In the genomic region with DNA sequence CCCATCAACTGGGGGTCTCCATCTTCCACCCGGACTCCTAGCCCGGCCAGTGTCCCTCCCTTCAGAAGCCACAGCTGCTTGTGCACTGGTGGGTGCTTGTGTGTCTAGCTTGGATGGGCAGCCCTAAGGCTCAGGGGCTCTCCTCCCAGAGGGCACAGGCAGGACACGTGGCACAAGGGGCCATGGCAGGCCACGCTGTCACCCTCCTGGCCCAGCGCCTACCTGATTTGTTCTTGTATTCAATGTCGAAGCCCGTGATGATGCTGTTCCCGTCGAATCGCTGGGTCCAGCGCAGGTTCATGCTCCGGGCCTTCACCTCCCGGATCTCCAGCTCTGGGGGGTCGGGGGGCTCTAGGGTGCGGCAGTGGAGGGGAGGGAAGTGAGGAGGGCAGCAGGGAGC, we compare ENCODE assay signal across 27 cellular contexts.
A peak's percentile ranks its signal among the peaks of the same experiment; 100 is the strongest.
DNase-seq lines count a peak whose midpoint lies in the region; ATAC-seq, FAIRE-seq and TF ChIP-seq lines count a peak whose summit lies in the region.
"Had no signal": no experiment of that assay in that cellular context is flagged by ENCODE, and none has a peak within 500 bp of the region (broad histone marks: within the 10 kb centered on the region; RNA-seq: fewer than 3 reads in every experiment).

No MANE protein-coding gene starts in this region.

- H3K9me3 Mint-ChIP-seq in activated CD4-positive, alpha-beta T cell treated with anti-CD3 and anti-CD28 coated beads, Interleukin-2, amount 10 ng/mL, durations not matched to agents 7 days and 5 days, result no peaks in the 10 kb centered on the region
- H3K9me3 Mint-ChIP-seq: CD14-positive monocyte; CD4-positive, alpha-beta memory T cell; CD4-positive, CD25-positive, alpha-beta regulatory T cell; CD8-positive, alpha-beta memory T cell had no signal

- in situ Hi-C loops in K562 (cut with MboI), result no loop called here

- 2% methylated on average over 14 of the region's 15 CpGs for WGBS in K562 (ENCODE audit: insufficient coverage, low coverage, missing lambda C conversion rate)
- WGBS in H1 (ENCODE audit: extremely low coverage in 1 of 2, insufficient coverage in 1 of 2, insufficient read length in 1 of 2, insufficient replicate concordance in 2 of 2, low coverage in 1 of 2, low lambda C conversion rate in 2 of 2, missing lambda C conversion rate in 1 of 2), 2 experiments, result 87% methylated on average over 8 of the region's 15 CpGs; no CpG with 5 or more reads in 1 of the 2 experiments

- peaks cover 2% of the 10 kb centered on the region for H3K9me1 ChIP-seq in K562 (ENCODE audit: control insufficient read depth, insufficient read depth, low read length)

- no peaks in the 10 kb centered on the region for H3K36me3 ChIP-seq in K562 (ENCODE audit: control insufficient read depth, insufficient read depth, low read length)
- no peaks in the 10 kb centered on the region for H3K36me3 ChIP-seq in H1 (ENCODE audit: control insufficient read depth in 2 of 4, insufficient read depth in 4 of 4, low read length in 3 of 4)
- H3K36me3 ChIP-seq in osteoblast (ENCODE audit: insufficient read depth, low read length), result no peaks in the 10 kb centered on the region
- H3K36me3 ChIP-seq: BE2C, BLaER1 had no signal

- peak overlapping the region; percentile 0; the same call in 1 of the 2 replicates for H2BK12ac ChIP-seq in H1 (ENCODE audit: low read depth, low read length)

- no peak overlapping the region for H2BK15ac ChIP-seq in H1 (ENCODE audit: low read length)

- H3K4ac ChIP-seq in H1 (replicated peaks; ENCODE audit: insufficient read length, low read depth, low read length), result no peak overlapping the region

- no peaks in the 10 kb centered on the region for H3K79me2 ChIP-seq in K562 (ENCODE audit: control insufficient read depth, insufficient read depth, low read length)
- H3K79me2 ChIP-seq in H1 (ENCODE audit: control insufficient read depth in 1 of 2, insufficient read depth in 2 of 2, low read length in 2 of 2), result no peaks in the 10 kb centered on the region
- H3K79me2 ChIP-seq in osteoblast (ENCODE audit: insufficient read depth, low read length), result no peaks in the 10 kb centered on the region

- peak overlapping the region; percentile 39; the same call in 1 of the 2 replicates for H2AK5ac ChIP-seq in H1 (ENCODE audit: low read depth, low read length)

- H3K4me2 ChIP-seq in K562 (ENCODE audit: insufficient read depth, low read length), result no peak overlapping the region
- H3K4me2 ChIP-seq in H1 (ENCODE audit: insufficient read depth in 1 of 2, low read depth in 2 of 2, low read length in 2 of 2), result no peak overlapping the region
- no peak overlapping the region for H3K4me2 ChIP-seq in osteoblast (ENCODE audit: insufficient read depth, low read length)
- H3K4me2 ChIP-seq: BLaER1 had no signal

- H3K4me1 ChIP-seq in K562 (replicated peaks in 1 of 2; ENCODE audit: control insufficient read depth in 2 of 2, insufficient read depth in 2 of 2, low read length in 2 of 2) (no peaks in the 10 kb centered on the region), H1 (replicated peaks in 1 of 4; ENCODE audit: control insufficient read depth in 3 of 4, insufficient read depth in 4 of 4, low read length in 3 of 4) (peaks cover 5 to 18% (median 10%) of the 10 kb centered on the region in 4 experiments), osteoblast (ENCODE audit: insufficient read depth, low read length) (no peaks in the 10 kb centered on the region)
- H3K4me1 ChIP-seq: BLaER1 had no signal

- CTCF ChIA-PET in K562 (lab: Yijun Ruan, JAX; ENCODE audit: low intra/inter-chr PET ratio), result no interaction called here
- CTCF ChIA-PET in H1 (lab: Charles Lee; ENCODE audit: partially characterized antibody), result interaction anchor here (0.8 to 5.3 kb wide), 21 partner anchors 10 to 336 kb away, joined by 3 to 29 read pairs (median 4); no protein-coding TSS in a partner anchor
- CTCF ChIA-PET in activated CD4-positive, alpha-beta T cell treated with anti-CD3 and anti-CD28 coated beads, Interleukin-2, amount 10 ng/mL, durations not matched to agents 7 days and 5 days (lab: Charles Lee), result interaction anchor here (1.6 kb wide), 1 partner anchor 54 kb away, joined by 5 read pairs; no protein-coding TSS in a partner anchor

- no peaks in the 10 kb centered on the region for H3K4me1 Mint-ChIP-seq in activated CD4-positive, alpha-beta T cell treated with anti-CD3 and anti-CD28 coated beads, Interleukin-2, amount 10 ng/mL, durations not matched to agents 7 days and 5 days
- H3K4me1 Mint-ChIP-seq: CD4-positive, CD25-positive, alpha-beta regulatory T cell; CD8-positive, alpha-beta memory T cell had no signal

- FAIRE-seq in K562 (lab: Jason Lieb, UNC) (no peak), H1 (lab: Jason Lieb, UNC) (no peak)
- FAIRE-seq: A204.1, GM12878, GM12892, GM18507 had no signal

- no peak overlapping the region for H4K5ac ChIP-seq in H1 (ENCODE audit: insufficient read length, low read depth, low read length)

- H3K18ac ChIP-seq in H1 (ENCODE audit: extremely low read depth, low read length), result no peak overlapping the region

- H2BK5ac ChIP-seq in H1 (ENCODE audit: low read depth, low read length), result no peak overlapping the region

- H3K27ac Mint-ChIP-seq in activated CD4-positive, alpha-beta T cell treated with anti-CD3 and anti-CD28 coated beads, Interleukin-2, amount 10 ng/mL, durations not matched to agents 7 days and 5 days, result no peak overlapping the region
- H3K27ac Mint-ChIP-seq: CD4-positive, CD25-positive, alpha-beta regulatory T cell; CD8-positive, alpha-beta memory T cell had no signal

- no peak overlapping the region for H3K56ac ChIP-seq in H1 (replicated peaks; ENCODE audit: insufficient read length, low read depth, low read length)

- H3K9me3 ChIP-seq in K562 (replicated peaks; ENCODE audit: control insufficient read depth, insufficient read depth, low read depth, low read length), result no peaks in the 10 kb centered on the region
- H3K9me3 ChIP-seq in H1 (ENCODE audit: insufficient read depth in 2 of 2, low read depth in 1 of 2, low read length in 1 of 2), result no peaks in the 10 kb centered on the region
- H3K9me3 ChIP-seq in osteoblast (ENCODE audit: low read depth, low read length), result no peaks in the 10 kb centered on the region
- H3K9me3 ChIP-seq: BE2C, BLaER1 had no signal

- no TSS peak for BruUV-seq in K562 (replicated peaks; lab: Mats Ljungman, UMichigan)

- H2BK120ac ChIP-seq in H1 (replicated peaks; ENCODE audit: low read depth, low read length), result no peak overlapping the region

- H3K4me3 ChIP-seq in K562 (no peak overlapping the region), H1 (ENCODE audit: extremely low read depth in 1 of 4, insufficient read depth in 2 of 4, low read depth in 3 of 4, low read length in 4 of 4) (no peak overlapping the region), osteoblast (ENCODE audit: insufficient read depth, low read length) (no peak overlapping the region)
- H3K4me3 ChIP-seq: BLaER1, GM12878 had no signal

- H3K23me2 ChIP-seq in H1 (ENCODE audit: low read depth, low read length), result peaks cover 2% of the 10 kb centered on the region; the same call in 1 of the 2 replicates

- intact Hi-C loops in K562 (cut with micrococcal nuclease) (no loop called here), sciatic nerve (cut with DNase I) (no loop called here)

- no peaks in the 10 kb centered on the region for H3K36me3 Mint-ChIP-seq in activated CD4-positive, alpha-beta T cell treated with anti-CD3 and anti-CD28 coated beads, Interleukin-2, amount 10 ng/mL, durations not matched to agents 7 days and 5 days (ENCODE audit: low read depth)
- H3K36me3 Mint-ChIP-seq: CD14-positive monocyte; CD4-positive, alpha-beta memory T cell had no signal

- no peak overlapping the region for H3K23ac ChIP-seq in H1 (ENCODE audit: insufficient read length)

- H4K8ac ChIP-seq in H1 (ENCODE audit: extremely low read depth, insufficient read depth, low read length), result no peak overlapping the region

- TF ChIP-seq CTCF in K562 (IDR thresholded peaks at IDR 0.05 in 2 of 3, conservative IDR thresholded peaks at IDR 0.05 in 1 of 3; ENCODE audit: insufficient read depth in 2 of 3, low read depth in 1 of 3, low read length in 3 of 3), result no peak
- no peak for TF ChIP-seq CTCF in H1 (IDR thresholded peaks at IDR 0.05; ENCODE audit: control extremely low read depth in 1 of 3, insufficient read depth in 1 of 3, low read depth in 1 of 3, low read length in 3 of 3)
- no peak for TF ChIP-seq CTCF in osteoblast (IDR thresholded peaks at IDR 0.05; ENCODE audit: extremely low read depth, low read depth, low read length)

- no peaks in the 10 kb centered on the region; the same call in 1 of the 2 replicates for H3K79me1 ChIP-seq in H1 (ENCODE audit: low read depth, low read length)

- POLR2A ChIA-PET in K562 (lab: Yijun Ruan, JAX), result interaction anchor here (0.5 to 1.4 kb wide), 3 partner anchors 8 to 274 kb away, joined by 3 to 5 read pairs (median 3); no protein-coding TSS in a partner anchor
- POLR2A ChIA-PET in H1 (lab: Charles Lee; ENCODE audit: partially characterized antibody), result interaction anchor here (0.8 kb wide), 1 partner anchor 64 kb away, joined by 3 read pairs; no protein-coding TSS in a partner anchor
- POLR2A ChIA-PET in activated CD4-positive, alpha-beta T cell treated with anti-CD3 and anti-CD28 coated beads, Interleukin-2, amount 10 ng/mL, durations not matched to agents 7 days and 5 days (lab: Charles Lee), result no interaction called here

- no peak for TF ChIP-seq EP300 in K562 (IDR thresholded peaks at IDR 0.05; ENCODE audit: low read length)
- TF ChIP-seq EP300 in H1 (IDR thresholded peaks at IDR 0.05; ENCODE audit: borderline replicate concordance in 1 of 2, low read depth in 2 of 2, low read length in 2 of 2), result no peak

- peaks cover 3% of the 10 kb centered on the region; the same call in 1 of the 2 replicates for H4K20me1 ChIP-seq in K562 (replicated peaks; ENCODE audit: control insufficient read depth, insufficient read depth, low read length)
- no peaks in the 10 kb centered on the region for H4K20me1 ChIP-seq in H1 (replicated peaks in 1 of 2; ENCODE audit: control insufficient read depth in 1 of 2, insufficient read depth in 2 of 2, low read length in 2 of 2)
- H4K20me1 ChIP-seq in osteoblast (ENCODE audit: insufficient read depth, low read length), result no peaks in the 10 kb centered on the region
- H4K20me1 ChIP-seq: BLaER1 had no signal

- H3K9ac ChIP-seq in K562 (ENCODE audit: insufficient read depth in 1 of 2, low read depth in 2 of 2, low read length in 2 of 2) (no peak overlapping the region), H1 (replicated peaks in 1 of 4; ENCODE audit: extremely low read depth in 1 of 4, low read depth in 3 of 4, low read length in 3 of 4) (no peak overlapping the region)
- H3K9ac ChIP-seq: BLaER1 had no signal

- TF ChIP-seq POLR2A in K562 (conservative IDR thresholded peaks at IDR 0.05) (no peak), H1 (IDR thresholded peaks at IDR 0.05; ENCODE audit: control extremely low read depth in 1 of 2, low read depth in 2 of 2, low read length in 2 of 2) (no peak)

- H2AFZ ChIP-seq in K562 (ENCODE audit: low read depth, low read length) (no peak overlapping the region), H1 (ENCODE audit: low read length) (no peak overlapping the region), osteoblast (ENCODE audit: low read length) (no peak overlapping the region)

- no peak overlapping the region for H2BK20ac ChIP-seq in H1 (ENCODE audit: low read length)

- no peak overlapping the region for H3K27ac ChIP-seq in K562 (ENCODE audit: extremely low read depth, low read depth, low read length)
- H3K27ac ChIP-seq in H1 (ENCODE audit: low read depth, low read length), result no peak overlapping the region
- no peak overlapping the region for H3K27ac ChIP-seq in osteoblast (ENCODE audit: low read depth, low read length)
- H3K27ac ChIP-seq: BLaER1 had no signal

- TF ChIP-seq RAD21 in K562 (CRISPR knock-in tag; conservative IDR thresholded peaks at IDR 0.05 in 1 of 2, IDR thresholded peaks at IDR 0.05 in 1 of 2) (no peak), H1 (IDR thresholded peaks at IDR 0.05 in 1 of 2, conservative IDR thresholded peaks at IDR 0.05 in 1 of 2; ENCODE audit: low read depth in 2 of 2, low read length in 2 of 2) (no peak)

- ATAC-seq in K562 (no peak), sciatic nerve (no peak), GM19023 (IDR thresholded peaks at IDR 0.05; ENCODE audit: unreplicated experiment) (no peak)
- ATAC-seq: GM12878 had no signal

- H3K27me3 ChIP-seq in K562 (ENCODE audit: control insufficient read depth in 2 of 2, insufficient read depth in 2 of 2, low read length in 2 of 2) (peaks cover 11 to 63% of the 10 kb centered on the region in 2 experiments; a peak in 3 of 5 replicates), H1 (replicated peaks in 1 of 4; ENCODE audit: control insufficient read depth in 3 of 4, extremely low read depth in 1 of 4, insufficient read depth in 3 of 4, low read length in 3 of 4) (no peaks in the 10 kb centered on the region; a peak in 1 of 7 replicates), osteoblast (ENCODE audit: insufficient read depth, low read length) (no peaks in the 10 kb centered on the region)
- H3K27me3 ChIP-seq: BE2C, BLaER1 had no signal

- no peak overlapping the region for H3K14ac ChIP-seq in H1 (ENCODE audit: insufficient read length)

- H3K27me3 Mint-ChIP-seq in activated CD4-positive, alpha-beta T cell treated with anti-CD3 and anti-CD28 coated beads, Interleukin-2, amount 10 ng/mL, durations not matched to agents 7 days and 5 days, result no peaks in the 10 kb centered on the region

- no peak for DNase-seq in K562 (ENCODE audit: extremely low read depth in 1 of 4, low spot score in 3 of 4)
- DNase-seq in H1 (ENCODE audit: low read depth in 1 of 2, low spot score in 2 of 2), result no peak
- peak; percentile 59 for DNase-seq in osteoblast (ENCODE audit: insufficient read length, low spot score, missing footprints)
- no peak for DNase-seq in activated CD4-positive, alpha-beta T cell treated with anti-CD3 and anti-CD28 coated beads, Interleukin-2, amount 10 ng/mL, durations not matched to agents 7 days and 5 days
- no peak for DNase-seq in sciatic nerve (ENCODE audit: low spot score)
- DNase-seq: 8988T; ACHN; BE2C; C1 segment of cervical spinal cord; CD4-positive, alpha-beta memory T cell; CD4-positive, CD25-positive, alpha-beta regulatory T cell; CD8-positive, alpha-beta memory T cell; COR-L47; DMS 273 treated with DMSO at 0.1 percent for 48 hours; DMS153; DMS53; DMS79; DND-41; EL; GDM1 had no signal

- no peak overlapping the region for H3K4me3 Mint-ChIP-seq in activated CD4-positive, alpha-beta T cell treated with anti-CD3 and anti-CD28 coated beads, Interleukin-2, amount 10 ng/mL, durations not matched to agents 7 days and 5 days
- H3K4me3 Mint-ChIP-seq: CD14-positive monocyte; CD4-positive, alpha-beta memory T cell; CD4-positive, CD25-positive, alpha-beta regulatory T cell; CD8-positive, alpha-beta memory T cell had no signal

- H4K91ac ChIP-seq in H1 (replicated peaks; ENCODE audit: insufficient read length, low read length), result peak overlapping the region; percentile 7
